In genomic region chr14:100117026-100117425, GRCh38 we compare ENCODE assay signal across 27 cellular contexts. TPM values are rescaled to one million over a fixed set of nuclear protein-coding genes. Genes with fewer than 3 reads are reported as not detected.
A peak's percentile ranks its signal among the peaks of the same experiment; 100 is the strongest.
DNase-seq lines count a peak whose midpoint lies in the region; ATAC-seq, FAIRE-seq and TF ChIP-seq lines count a peak whose summit lies in the region.
"Had no signal": no experiment of that assay in that cellular context is flagged by ENCODE, and none has a peak within 500 bp of the region (broad histone marks: within the 10 kb centered on the region; RNA-seq: fewer than 3 reads in every experiment).

No MANE protein-coding gene starts in this region.

- no peaks in the 10 kb centered on the region for H3K9me3 Mint-ChIP-seq in activated T-cell treated with anti-CD3 and anti-CD28 coated beads, Interleukin-2, amount 50 U/mL, for 24 hours
- no peaks in the 10 kb centered on the region for H3K9me3 Mint-ChIP-seq in activated T-cell treated with anti-CD3 and anti-CD28 coated beads, Interleukin-2, amount 50 U/mL, for 4 hours
- no peaks in the 10 kb centered on the region for H3K9me3 Mint-ChIP-seq in activated naive CD8-positive, alpha-beta T cell treated with anti-CD3 and anti-CD28 coated beads for 36 hours
- no peaks in the 10 kb centered on the region for H3K9me3 Mint-ChIP-seq in naive B cell
- H3K9me3 Mint-ChIP-seq: activated CD4-positive, alpha-beta T cell treated with anti-CD3 and anti-CD28 coated beads, Interleukin-2, amount 10 ng/mL, durations not matched to agents 7 days and 5 days; neural progenitor cell had no signal

- no peaks in the 10 kb centered on the region for H3K9me3 ChIP-seq in upper lobe of right lung
- no peaks in the 10 kb centered on the region for H3K9me3 ChIP-seq in vagina
- H3K9me3 ChIP-seq: A549, psoas muscle, tibial artery had no signal

- no peaks in the 10 kb centered on the region for H3K27me3 Mint-ChIP-seq in activated T-cell treated with anti-CD3 and anti-CD28 coated beads, Interleukin-2, amount 50 U/mL, for 24 hours
- no peaks in the 10 kb centered on the region for H3K27me3 Mint-ChIP-seq in activated T-cell treated with anti-CD3 and anti-CD28 coated beads, Interleukin-2, amount 50 U/mL, for 4 hours (ENCODE audit: low read depth)
- no peaks in the 10 kb centered on the region for H3K27me3 Mint-ChIP-seq in activated naive CD8-positive, alpha-beta T cell treated with anti-CD3 and anti-CD28 coated beads for 36 hours
- no peaks in the 10 kb centered on the region for H3K27me3 Mint-ChIP-seq in naive B cell
- H3K27me3 Mint-ChIP-seq: activated CD4-positive, alpha-beta T cell treated with anti-CD3 and anti-CD28 coated beads, Interleukin-2, amount 10 ng/mL, durations not matched to agents 7 days and 5 days had no signal

- no peak for ATAC-seq in activated T-cell treated with anti-CD3 and anti-CD28 coated beads, Interleukin-2, amount 50 U/mL, for 4 hours
- ATAC-seq in naive B cell (ENCODE audit: low read depth in 2 of 2) (no peak), upper lobe of right lung (no peak)
- ATAC-seq: left lobe of liver, Panc1, psoas muscle had no signal

- no peaks in the 10 kb centered on the region for H3K4me1 ChIP-seq in upper lobe of right lung
- H3K4me1 ChIP-seq in vagina: no peaks in the 10 kb centered on the region
- H3K4me1 ChIP-seq: A549, psoas muscle had no signal

- TF ChIP-seq POLR2A in GM12892 (IDR thresholded peaks at IDR 0.05; ENCODE audit: low read depth, low read length) (no peak), vagina (IDR thresholded peaks at IDR 0.05) (no peak)

- H3K4me3 Mint-ChIP-seq in activated T-cell treated with anti-CD3 and anti-CD28 coated beads, Interleukin-2, amount 50 U/mL, for 24 hours: no peak overlapping the region
- no peak overlapping the region for H3K4me3 Mint-ChIP-seq in activated T-cell treated with anti-CD3 and anti-CD28 coated beads, Interleukin-2, amount 50 U/mL, for 4 hours
- H3K4me3 Mint-ChIP-seq in activated naive CD8-positive, alpha-beta T cell treated with anti-CD3 and anti-CD28 coated beads for 36 hours: no peak overlapping the region
- no peak overlapping the region for H3K4me3 Mint-ChIP-seq in naive B cell
- H3K4me3 Mint-ChIP-seq: activated CD4-positive, alpha-beta T cell treated with anti-CD3 and anti-CD28 coated beads, Interleukin-2, amount 10 ng/mL, durations not matched to agents 7 days and 5 days; neural progenitor cell had no signal

- H3K27me3 ChIP-seq in upper lobe of right lung: no peaks in the 10 kb centered on the region
- H3K27me3 ChIP-seq in vagina: no peaks in the 10 kb centered on the region
- H3K27me3 ChIP-seq: neural progenitor cell, tibial artery had no signal

- no peak for FAIRE-seq in GM12892 (lab: Jason Lieb, UNC)
- FAIRE-seq: A549, TTC549 had no signal

- peak overlapping the region; percentile 93 for H3K27ac Mint-ChIP-seq in activated T-cell treated with anti-CD3 and anti-CD28 coated beads, Interleukin-2, amount 50 U/mL, for 24 hours
- peak overlapping the region; percentile 66 for H3K27ac Mint-ChIP-seq in activated naive CD8-positive, alpha-beta T cell treated with anti-CD3 and anti-CD28 coated beads for 36 hours
- H3K27ac Mint-ChIP-seq in naive B cell: peak overlapping the region in 4 of 6 donors; percentile 35 to 86 (median 73)

- intact Hi-C loops in upper lobe of right lung (cut with DNase I) (no loop called here), vagina (cut with DNase I) (no loop called here)

- no peak for TF ChIP-seq CTCF in upper lobe of right lung (IDR thresholded peaks at IDR 0.05)
- no peak for TF ChIP-seq CTCF in vagina (IDR thresholded peaks at IDR 0.05)

- H3K36me3 ChIP-seq in upper lobe of right lung (peaks cover 5% of the 10 kb centered on the region), vagina (peaks cover 0 to 3% of the 10 kb centered on the region in 2 donors)
- H3K36me3 ChIP-seq: neural progenitor cell, tibial artery had no signal

- DNase-seq in activated T-cell treated with anti-CD3 and anti-CD28 coated beads, Interleukin-2, amount 50 U/mL, for 24 hours: no peak
- no peak for DNase-seq in activated T-cell treated with anti-CD3 and anti-CD28 coated beads, Interleukin-2, amount 50 U/mL, for 4 hours
- no peak for DNase-seq in activated naive CD8-positive, alpha-beta T cell treated with anti-CD3 and anti-CD28 coated beads for 36 hours
- no peak for DNase-seq in naive B cell
- peak; percentile 48 for DNase-seq in upper lobe of right lung
- DNase-seq in GM12892 (ENCODE audit: insufficient read length): no peak
- no peak for DNase-seq in vagina (ENCODE audit: extremely low spot score in 2 of 2)
- DNase-seq in AML-193 (lab: John Stamatoyannopoulos, UW): no peak
- DNase-seq: activated CD4-positive, alpha-beta T cell treated with anti-CD3 and anti-CD28 coated beads, Interleukin-2, amount 10 ng/mL, durations not matched to agents 7 days and 5 days; anterior cingulate cortex; H7; head of caudate nucleus; IMR-90; midbrain; NCI-H1105 treated with DMSO at 0.1 percent for 48 hours; NCI-H2081; NCI-H446 treated with DMSO at 0.1 percent for 48 hours; SIG-M5; tibial artery had no signal

- H3K27ac ChIP-seq in upper lobe of right lung (no peak overlapping the region), vagina (no peak overlapping the region)
- H3K27ac ChIP-seq: A549, neural progenitor cell, psoas muscle, tibial artery had no signal

- H3K4me1 Mint-ChIP-seq in activated T-cell treated with anti-CD3 and anti-CD28 coated beads, Interleukin-2, amount 50 U/mL, for 24 hours (ENCODE audit: low read depth): peaks cover 40% of the 10 kb centered on the region
- H3K4me1 Mint-ChIP-seq in activated T-cell treated with anti-CD3 and anti-CD28 coated beads, Interleukin-2, amount 50 U/mL, for 4 hours (ENCODE audit: low read depth): peaks cover 35% of the 10 kb centered on the region
- H3K4me1 Mint-ChIP-seq in activated naive CD8-positive, alpha-beta T cell treated with anti-CD3 and anti-CD28 coated beads for 36 hours: peaks cover 39% of the 10 kb centered on the region
- H3K4me1 Mint-ChIP-seq in naive B cell: peaks cover 43 to 52% (median 45%) of the 10 kb centered on the region in 3 donors

- peaks cover 84% of the 10 kb centered on the region for H3K36me3 Mint-ChIP-seq in activated T-cell treated with anti-CD3 and anti-CD28 coated beads, Interleukin-2, amount 50 U/mL, for 24 hours (ENCODE audit: low read depth)
- H3K36me3 Mint-ChIP-seq in activated T-cell treated with anti-CD3 and anti-CD28 coated beads, Interleukin-2, amount 50 U/mL, for 4 hours (ENCODE audit: insufficient read depth): peaks cover 30% of the 10 kb centered on the region
- peaks cover 27% of the 10 kb centered on the region for H3K36me3 Mint-ChIP-seq in activated naive CD8-positive, alpha-beta T cell treated with anti-CD3 and anti-CD28 coated beads for 36 hours
- peaks cover 8 to 13% of the 10 kb centered on the region in 2 donors for H3K36me3 Mint-ChIP-seq in naive B cell

- no peak overlapping the region for H3K4me3 ChIP-seq in upper lobe of right lung
- no peak overlapping the region for H3K4me3 ChIP-seq in vagina
- H3K4me3 ChIP-seq: A549, neural progenitor cell, psoas muscle, tibial artery had no signal

RNA-seq across cellular contexts. Expression of gene DEGS2, which starts 42.4 kb away (rescaled TPM):
- under 1 TPM; 0.19 to 0.40 (median 0.40) TPM for total RNA-seq in activated T-cell treated with anti-CD3 and anti-CD28 coated beads, Interleukin-2, amount 50 U/mL, for 4 hours
- total RNA-seq in activated naive CD8-positive, alpha-beta T cell treated with anti-CD3 and anti-CD28 coated beads for 36 hours: 1 to 10 TPM; 1.6 to 1.8 TPM
- 1 to 10 TPM in 3 of 6 donors, under 1 TPM in 3; 0.29 to 3.6 (median 0.96) TPM for polyA plus RNA-seq in naive B cell (ENCODE audit: low read depth in 6 of 6)
- 1.7 TPM for total RNA-seq in upper lobe of right lung
- polyA plus RNA-seq in GM12892 (2012; ENCODE audit: missing spikeins): 0.17 TPM
- 19.9 TPM for total RNA-seq in vagina
- total RNA-seq: cardiac septum, H7, IMR-90 had no signal
- polyA plus RNA-seq: BJ, IMR-90 had no signal

RNA-seq across cellular contexts. Expression of gene EVL, which starts 51.8 kb away (rescaled TPM):
- 100 to 1,000 TPM in 2 of 3 donors, 10 to 100 TPM in 1; 79.4 to 112 (median 107) TPM for total RNA-seq in activated T-cell treated with anti-CD3 and anti-CD28 coated beads, Interleukin-2, amount 50 U/mL, for 4 hours
- total RNA-seq in activated naive CD8-positive, alpha-beta T cell treated with anti-CD3 and anti-CD28 coated beads for 36 hours: 100 to 1,000 TPM; 225 to 236 TPM
- polyA plus RNA-seq in naive B cell (ENCODE audit: low read depth in 6 of 6): 100 to 1,000 TPM in 2 of 6 donors, 10 to 100 TPM in 4; 76.5 to 135 (median 89.8) TPM
- total RNA-seq in upper lobe of right lung (206 TPM), vagina (112 TPM)
- 149 TPM for polyA plus RNA-seq in GM12892 (2012; ENCODE audit: missing spikeins)
